In the genomic region with DNA sequence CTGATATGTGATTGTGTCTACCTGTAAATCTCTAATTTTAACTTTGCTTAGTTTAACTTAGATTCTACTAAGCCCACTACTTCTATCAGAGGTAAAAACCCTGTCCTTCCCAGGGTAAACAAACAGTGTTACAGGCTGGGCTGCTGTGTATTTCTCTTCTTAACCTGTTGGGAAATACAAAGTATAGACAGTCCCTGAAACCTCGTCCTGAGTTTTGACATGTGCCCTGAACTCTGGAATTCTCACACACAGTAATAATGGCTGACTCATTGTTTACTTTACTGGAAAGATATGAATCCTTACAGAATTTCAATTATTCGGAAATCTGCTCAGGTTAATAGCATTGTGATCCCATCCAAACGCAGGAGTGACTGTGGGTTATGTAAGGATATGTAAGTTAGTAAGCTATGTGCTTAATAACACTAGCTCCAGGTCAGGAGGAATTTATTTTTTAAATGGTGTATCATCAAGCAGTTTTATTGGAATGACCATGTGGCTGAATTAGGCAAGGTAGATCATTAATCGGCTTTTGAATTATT, we compare ENCODE assay signal across 13 cellular contexts.
A peak's percentile ranks its signal among the peaks of the same experiment; 100 is the strongest.
DNase-seq lines count a peak whose midpoint lies in the region; ATAC-seq, FAIRE-seq and TF ChIP-seq lines count a peak whose summit lies in the region.
"Had no signal": no experiment of that assay in that cellular context is flagged by ENCODE, and none has a peak within 500 bp of the region (broad histone marks: within the 10 kb centered on the region; RNA-seq: fewer than 3 reads in every experiment).

No MANE protein-coding gene starts in this region.

- no peaks in the 10 kb centered on the region for H4K20me1 ChIP-seq in hepatocyte (ENCODE audit: insufficient read depth, poor library complexity, severe bottlenecking)

- no peak overlapping the region for H3K9ac ChIP-seq in liver (ENCODE audit: low read depth in 1 of 2, low read length in 2 of 2)

- H3K9me3 ChIP-seq in RWPE2 (ENCODE audit: severe bottlenecking) (no peaks in the 10 kb centered on the region), hepatocyte (ENCODE audit: low read depth) (no peaks in the 10 kb centered on the region), liver (ENCODE audit: control insufficient read depth in 4 of 4, low read length in 3 of 4) (no peaks in the 10 kb centered on the region), small intestine (ENCODE audit: control insufficient read depth, low read depth) (no peaks in the 10 kb centered on the region)

- H3K27ac ChIP-seq in RWPE2 (ENCODE audit: poor library complexity, severe bottlenecking) (no peak overlapping the region), hepatocyte (no peak overlapping the region), liver (ENCODE audit: low read depth in 1 of 2, low read length in 2 of 2) (no peak overlapping the region), small intestine (ENCODE audit: low read depth in 1 of 2, low read length in 1 of 2) (no peak overlapping the region)
- H3K27ac ChIP-seq: A549, HL-60 had no signal

- no peak overlapping the region for H3K4me3 ChIP-seq in RWPE2 (ENCODE audit: severe bottlenecking)
- H3K4me3 ChIP-seq in hepatocyte, result no peak overlapping the region
- H3K4me3 ChIP-seq in liver (ENCODE audit: low read depth in 1 of 3, low read length in 3 of 3), result no peak overlapping the region
- no peak overlapping the region for H3K4me3 ChIP-seq in small intestine (ENCODE audit: low read depth in 1 of 2, low read length in 2 of 2)
- H3K4me3 ChIP-seq: A549 had no signal

- no peak for TF ChIP-seq RAD21 in liver (IDR thresholded peaks at IDR 0.05)

- ATAC-seq in RWPE2 (ENCODE audit: low read depth), result peak; percentile 91
- ATAC-seq: A549; CD8-positive, alpha-beta T cell; HCT116 had no signal

- no peak overlapping the region for H3K4me2 ChIP-seq in hepatocyte
- H3K4me2 ChIP-seq: A549 had no signal

- no peak for FAIRE-seq in small intestine (lab: Jason Lieb, UNC)
- FAIRE-seq: A549, H54 had no signal

- no peak for DNase-seq in RWPE2 (ENCODE audit: low spot score)
- DNase-seq in hepatocyte (ENCODE audit: low spot score), result peak; percentile 40
- peak; percentile 73 for DNase-seq in small intestine
- DNase-seq in NCI-H446 treated with DMSO at 0.1 percent for 48 hours (lab: John Stamatoyannopoulos, UW), result no peak
- DNase-seq in OCI-M2 (lab: John Stamatoyannopoulos, UW; ENCODE audit: unreplicated experiment), result no peak
- DNase-seq in GOT3 (lab: John Stamatoyannopoulos, UW), result no peak
- DNase-seq: CD8-positive, alpha-beta T cell; COR-L47 had no signal

- H3K9me2 ChIP-seq in hepatocyte (replicated peaks; ENCODE audit: insufficient read depth), result no peaks in the 10 kb centered on the region

- H2AFZ ChIP-seq in hepatocyte, result no peak overlapping the region

- H3K4me1 ChIP-seq in RWPE2 (ENCODE audit: insufficient read depth, poor library complexity, severe bottlenecking), result no peaks in the 10 kb centered on the region
- H3K4me1 ChIP-seq in hepatocyte (ENCODE audit: insufficient read depth), result no peaks in the 10 kb centered on the region
- H3K4me1 ChIP-seq in liver (ENCODE audit: control insufficient read depth in 4 of 4, insufficient read depth in 4 of 4, low read length in 3 of 4), result no peaks in the 10 kb centered on the region
- no peaks in the 10 kb centered on the region for H3K4me1 ChIP-seq in small intestine (ENCODE audit: control insufficient read depth in 2 of 2, insufficient read depth in 1 of 2, low read depth in 1 of 2, low read length in 1 of 2)
- H3K4me1 ChIP-seq: A549 had no signal

- no peaks in the 10 kb centered on the region for H3K79me2 ChIP-seq in hepatocyte

- no peaks in the 10 kb centered on the region for H3K36me3 ChIP-seq in RWPE2 (ENCODE audit: low read depth)
- H3K36me3 ChIP-seq in hepatocyte (replicated peaks; ENCODE audit: insufficient read depth, low read depth), result no peaks in the 10 kb centered on the region
- no peaks in the 10 kb centered on the region for H3K36me3 ChIP-seq in liver (ENCODE audit: control insufficient read depth in 4 of 4, insufficient read depth in 3 of 4, low read depth in 1 of 4, low read length in 3 of 4)
- H3K36me3 ChIP-seq in small intestine (ENCODE audit: control insufficient read depth in 2 of 2, insufficient read depth in 2 of 2, low read length in 2 of 2), result no peaks in the 10 kb centered on the region

- TF ChIP-seq CTCF in RWPE2 (IDR thresholded peaks at IDR 0.05; ENCODE audit: poor library complexity, severe bottlenecking) (no peak), hepatocyte (IDR thresholded peaks at IDR 0.05; ENCODE audit: poor library complexity) (no peak), liver (IDR thresholded peaks at IDR 0.05; ENCODE audit: low read depth, low read length, missing input control) (no peak)

- WGBS in hepatocyte (ENCODE audit: low lambda C conversion rate, missing lambda C conversion rate), result 48% methylated on average over 4 of the region's 4 CpGs
- WGBS in liver, result 39% methylated on average over 4 of the region's 4 CpGs
- 13 to 50% (median 24%) methylated on average over 4 of the region's 4 CpGs for WGBS in small intestine, 3 donors

- H3K27me3 ChIP-seq in RWPE2 (ENCODE audit: insufficient read depth, poor library complexity, severe bottlenecking) (no peaks in the 10 kb centered on the region), hepatocyte (no peaks in the 10 kb centered on the region), liver (ENCODE audit: control insufficient read depth in 4 of 4, insufficient read depth in 4 of 4, low read length in 3 of 4) (no peaks in the 10 kb centered on the region), small intestine (ENCODE audit: control insufficient read depth in 2 of 2, insufficient read depth in 2 of 2, low read length in 2 of 2) (no peaks in the 10 kb centered on the region)

TF ChIP-seq in liver, 16 proteins besides CTCF, POLR2A, EP300 and RAD21:
- TF ChIP-seq JUND (IDR thresholded peaks at IDR 0.05), result peak in 1 of 2 donors; percentile 44
- TF ChIP-seq, protein P1, sequence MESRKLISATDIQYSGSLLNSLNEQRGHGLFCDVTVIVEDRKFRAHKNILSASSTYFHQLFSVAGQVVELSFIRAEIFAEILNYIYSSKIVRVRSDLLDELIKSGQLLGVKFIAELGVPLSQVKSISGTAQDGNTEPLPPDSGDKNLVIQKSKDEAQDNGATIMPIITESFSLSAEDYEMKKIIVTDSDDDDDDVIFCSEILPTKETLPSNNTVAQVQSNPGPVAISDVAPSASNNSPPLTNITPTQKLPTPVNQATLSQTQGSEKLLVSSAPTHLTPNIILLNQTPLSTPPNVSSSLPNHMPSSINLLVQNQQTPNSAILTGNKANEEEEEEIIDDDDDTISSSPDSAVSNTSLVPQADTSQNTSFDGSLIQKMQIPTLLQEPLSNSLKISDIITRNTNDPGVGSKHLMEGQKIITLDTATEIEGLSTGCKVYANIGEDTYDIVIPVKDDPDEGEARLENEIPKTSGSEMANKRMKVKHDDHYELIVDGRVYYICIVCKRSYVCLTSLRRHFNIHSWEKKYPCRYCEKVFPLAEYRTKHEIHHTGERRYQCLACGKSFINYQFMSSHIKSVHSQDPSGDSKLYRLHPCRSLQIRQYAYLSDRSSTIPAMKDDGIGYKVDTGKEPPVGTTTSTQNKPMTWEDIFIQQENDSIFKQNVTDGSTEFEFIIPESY (IDR thresholded peaks at IDR 0.05), result peak; percentile 14
- no peak for TF ChIP-seq YY1 (IDR thresholded peaks at IDR 0.05)
- peak; percentile 23 for TF ChIP-seq FOXA1 (IDR thresholded peaks at IDR 0.05)
- peak; percentile 21 to 63 for TF ChIP-seq HNF4A (conservative IDR thresholded peaks at IDR 0.05)
- TF ChIP-seq TAF1 (conservative IDR thresholded peaks at IDR 0.05), result no peak
- peak in 1 of 2 donors; percentile 48 for TF ChIP-seq RXRA (IDR thresholded peaks at IDR 0.05)
- TF ChIP-seq, protein P2, sequence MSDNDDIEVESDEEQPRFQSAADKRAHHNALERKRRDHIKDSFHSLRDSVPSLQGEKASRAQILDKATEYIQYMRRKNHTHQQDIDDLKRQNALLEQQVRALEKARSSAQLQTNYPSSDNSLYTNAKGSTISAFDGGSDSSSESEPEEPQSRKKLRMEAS (IDR thresholded peaks at IDR 0.05), result peak; percentile 20

Comparison
In these comparisons a context has a peak if more than half of its experiments do, and no peak if none do; other contexts are left out.
1. DNase-seq: peak in hepatocyte (single experiment) and small intestine (single experiment); none in RWPE2 (single experiment), NCI-H446 treated with DMSO at 0.1 percent for 48 hours (single experiment), OCI-M2 (single experiment) and GOT3 (single experiment).